Comparison of ENCODE assay signal across 18 cellular contexts in the genomic region with DNA sequence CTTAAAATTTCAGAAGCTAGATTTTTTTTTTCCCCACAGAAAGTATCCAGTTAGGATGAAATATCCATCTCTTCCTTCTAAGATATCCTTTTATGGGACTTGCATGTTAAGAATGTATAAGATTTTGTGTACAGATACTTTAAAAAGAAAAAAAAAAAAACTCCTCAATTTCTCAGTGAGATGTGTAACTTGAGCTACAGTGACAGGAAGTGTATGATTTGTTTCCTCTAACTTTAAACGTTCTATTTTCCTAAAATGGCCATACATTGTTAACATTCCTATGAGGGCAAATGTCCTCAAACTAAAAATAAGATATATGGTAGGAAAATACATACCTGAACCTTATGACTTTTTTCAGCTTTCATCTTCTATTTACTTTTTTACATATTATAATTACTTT. TPM values are rescaled to one million over a fixed set of nuclear protein-coding genes. Genes with fewer than 3 reads are reported as not detected.
DNase-seq lines count a peak whose midpoint lies in the region; ATAC-seq and TF ChIP-seq lines count a peak whose summit lies in the region.
"Had no signal": no experiment of that assay in that cellular context is flagged by ENCODE, and none has a peak within 500 bp of the region (broad histone marks: within the 10 kb centered on the region; RNA-seq: fewer than 3 reads in every experiment).

No MANE protein-coding gene starts in this region.

- H3K4me3 ChIP-seq in astrocyte of the spinal cord (ENCODE audit: low read depth, low read length) (no peak overlapping the region), gastroesophageal sphincter (no peak overlapping the region)
- H3K4me3 ChIP-seq: pancreas had no signal

- H3K9me3 ChIP-seq in gastroesophageal sphincter: no peaks in the 10 kb centered on the region
- H3K9me3 ChIP-seq: pancreas had no signal

- no peak for TF ChIP-seq POLR2A in gastroesophageal sphincter (IDR thresholded peaks at IDR 0.05)

- WGBS in gastroesophageal sphincter (ENCODE audit: low coverage in 1 of 2), 2 donors: 0% methylated on average over 1 of the region's 1 CpG

- H3K9me3 Mint-ChIP-seq in activated naive CD8-positive, alpha-beta T cell (ENCODE audit: low read depth): no peaks in the 10 kb centered on the region
- H3K9me3 Mint-ChIP-seq in activated naive CD8-positive, alpha-beta T cell treated with anti-CD3 and anti-CD28 coated beads, Interleukin-2, amount 50 U/mL, for 24 hours: no peaks in the 10 kb centered on the region
- H3K9me3 Mint-ChIP-seq: activated CD8-positive, alpha-beta T cell treated with anti-CD3 and anti-CD28 coated beads for 36 hours; dendritic cell treated with granulocyte-macrophage colony-stimulating factor and Interleukin-4, amounts not matched to agents 40 ng/mL and 50 ng/mL, for 4 days had no signal

- H3K4me1 ChIP-seq in gastroesophageal sphincter: peaks cover 0 to 14% (median 0%) of the 10 kb centered on the region in 3 donors
- H3K4me1 ChIP-seq: pancreas had no signal

- no peak for TF ChIP-seq CTCF in astrocyte of the spinal cord (IDR thresholded peaks at IDR 0.05; ENCODE audit: low read depth, low read length)
- no peak for TF ChIP-seq CTCF in gastroesophageal sphincter (IDR thresholded peaks at IDR 0.05)

- peak overlapping the region; percentile 41 for H3K27ac Mint-ChIP-seq in activated naive CD8-positive, alpha-beta T cell
- H3K27ac Mint-ChIP-seq in activated naive CD8-positive, alpha-beta T cell treated with anti-CD3 and anti-CD28 coated beads, Interleukin-2, amount 50 U/mL, for 24 hours: no peak overlapping the region
- H3K27ac Mint-ChIP-seq: dendritic cell treated with granulocyte-macrophage colony-stimulating factor and Interleukin-4, amounts not matched to agents 40 ng/mL and 50 ng/mL, for 4 days had no signal

- H3K27me3 Mint-ChIP-seq in activated naive CD8-positive, alpha-beta T cell: no peaks in the 10 kb centered on the region
- no peaks in the 10 kb centered on the region for H3K27me3 Mint-ChIP-seq in activated naive CD8-positive, alpha-beta T cell treated with anti-CD3 and anti-CD28 coated beads, Interleukin-2, amount 50 U/mL, for 24 hours
- H3K27me3 Mint-ChIP-seq: activated CD8-positive, alpha-beta T cell treated with anti-CD3 and anti-CD28 coated beads for 36 hours; dendritic cell treated with granulocyte-macrophage colony-stimulating factor and Interleukin-4, amounts not matched to agents 40 ng/mL and 50 ng/mL, for 4 days had no signal

- no peaks in the 10 kb centered on the region for H3K36me3 Mint-ChIP-seq in activated naive CD8-positive, alpha-beta T cell
- no peaks in the 10 kb centered on the region for H3K36me3 Mint-ChIP-seq in activated naive CD8-positive, alpha-beta T cell treated with anti-CD3 and anti-CD28 coated beads, Interleukin-2, amount 50 U/mL, for 24 hours (ENCODE audit: low read depth)

- H3K36me3 ChIP-seq in gastroesophageal sphincter: no peaks in the 10 kb centered on the region
- H3K36me3 ChIP-seq: pancreas had no signal

- ATAC-seq in activated naive CD8-positive, alpha-beta T cell treated with anti-CD3 and anti-CD28 coated beads, Interleukin-2, amount 50 U/mL, for 24 hours: no peak
- ATAC-seq in gastroesophageal sphincter (no peak), HG03342 (IDR thresholded peaks at IDR 0.05; ENCODE audit: unreplicated experiment) (no peak)
- ATAC-seq in activated CD4-positive, CD25-positive, alpha-beta regulatory T cell treated with anti-CD3 and anti-CD28 coated beads, Interleukin-2, amount 50 U/mL, for 24 hours: no peak
- ATAC-seq: activated CD8-positive, alpha-beta T cell treated with anti-CD3 and anti-CD28 coated beads for 36 hours; left lobe of liver; pancreas had no signal

- H3K27me3 ChIP-seq in gastroesophageal sphincter: no peaks in the 10 kb centered on the region
- H3K27me3 ChIP-seq: pancreas had no signal

- no peak for TF ChIP-seq EP300 in gastroesophageal sphincter (IDR thresholded peaks at IDR 0.05)

- H3K4me1 Mint-ChIP-seq in activated naive CD8-positive, alpha-beta T cell (ENCODE audit: low read depth): peaks cover 32% of the 10 kb centered on the region
- H3K4me1 Mint-ChIP-seq in activated naive CD8-positive, alpha-beta T cell treated with anti-CD3 and anti-CD28 coated beads, Interleukin-2, amount 50 U/mL, for 24 hours: peaks cover 38% of the 10 kb centered on the region

- peak overlapping the region in 3 of 4 donors; percentile 60 to 68 (median 66) for H3K27ac ChIP-seq in gastroesophageal sphincter
- H3K27ac ChIP-seq: pancreas had no signal

- DNase-seq in activated naive CD8-positive, alpha-beta T cell treated with anti-CD3 and anti-CD28 coated beads, Interleukin-2, amount 50 U/mL, for 24 hours: no peak
- DNase-seq in astrocyte of the spinal cord (ENCODE audit: low read depth, low spot score): peak; percentile 43
- no peak for DNase-seq in NCI-H524 (lab: John Stamatoyannopoulos, UW)
- DNase-seq in activated CD4-positive, alpha-beta T cell treated with anti-CD3 and anti-CD28 coated beads, Interleukin-2, amount 50 U/mL, for 48 hours: no peak
- DNase-seq: ACHN; activated CD8-positive, alpha-beta T cell treated with anti-CD3 and anti-CD28 coated beads for 36 hours; GF-D8; Karpas-422; NCI-H1417 treated with DMSO at 0.1 percent for 48 hours; NCI-H446; pancreas had no signal

- H3K4me3 Mint-ChIP-seq in activated naive CD8-positive, alpha-beta T cell: no peak overlapping the region
- no peak overlapping the region for H3K4me3 Mint-ChIP-seq in activated naive CD8-positive, alpha-beta T cell treated with anti-CD3 and anti-CD28 coated beads, Interleukin-2, amount 50 U/mL, for 24 hours
- H3K4me3 Mint-ChIP-seq: activated CD8-positive, alpha-beta T cell treated with anti-CD3 and anti-CD28 coated beads for 36 hours; dendritic cell treated with granulocyte-macrophage colony-stimulating factor and Interleukin-4, amounts not matched to agents 40 ng/mL and 50 ng/mL, for 4 days had no signal

- in situ Hi-C loops in astrocyte of the spinal cord (cut with HindIII; ENCODE audit: low sequenced_read_pairs): no loop called here

RNA-seq across cellular contexts. Expression of a gene that starts 8.9 kb away (rescaled TPM):
- total RNA-seq in gastroesophageal sphincter: under 1 TPM in 1 of 4 donors, not detected in 3; 0.25 TPM
- total RNA-seq: activated CD8-positive, alpha-beta T cell treated with anti-CD3 and anti-CD28 coated beads for 36 hours; skeletal muscle tissue had no signal
